Comparison of ENCODE assay signal across 9 cellular contexts in genomic region chr1:20472860-20473711, GRCh38. TPM values are rescaled to one million over a fixed set of nuclear protein-coding genes. Genes with fewer than 3 reads are reported as not detected.
DNase-seq lines count a peak whose midpoint lies in the region; ATAC-seq, FAIRE-seq and TF ChIP-seq lines count a peak whose summit lies in the region.
"Had no signal": no experiment of that assay in that cellular context is flagged by ENCODE, and none has a peak within 500 bp of the region (broad histone marks: within the 10 kb centered on the region; RNA-seq: fewer than 3 reads in every experiment).

No MANE protein-coding gene starts in this region.

- no peaks in the 10 kb centered on the region for H3K36me3 ChIP-seq in K562 (ENCODE audit: control insufficient read depth, insufficient read depth, low read length)

- no peak for TF ChIP-seq RAD21 in K562 (CRISPR knock-in tag; conservative IDR thresholded peaks at IDR 0.05 in 1 of 2, IDR thresholded peaks at IDR 0.05 in 1 of 2)

- peak; percentile 90 for ATAC-seq in K562
- ATAC-seq in stimulated activated naive B cell treated with anti-CD40 and anti-IgM and Interleukin-4, amounts not matched to agents 10 μg/mL and 1 μg/mL and 100 μg/mL, for 72 hours (replicated peaks): peak; percentile 53 to 73
- no peak for ATAC-seq in HG02870 (IDR thresholded peaks at IDR 0.05; ENCODE audit: unreplicated experiment)
- no peak for ATAC-seq in GM19463 (IDR thresholded peaks at IDR 0.05; ENCODE audit: unreplicated experiment)

- in situ Hi-C loops in K562 (cut with MboI): no loop called here

- no peak overlapping the region for H3K27ac ChIP-seq in K562 (ENCODE audit: extremely low read depth, low read depth, low read length)

- POLR2A ChIA-PET in activated CD4-positive, alpha-beta memory T cell treated with anti-CD3 and anti-CD28 coated beads for 36 hours (lab: Charles Lee): no interaction called here
- POLR2A ChIA-PET in activated CD4-positive, alpha-beta memory T cell treated with anti-CD3 and anti-CD28 coated beads, Interleukin-2, amount 10 ng/mL, durations not matched to agents 7 days and 5 days (lab: Charles Lee): no interaction called here
- POLR2A ChIA-PET in K562 (lab: Yijun Ruan, JAX): interaction anchor here (0.5 to 1.2 kb wide), 4 partner anchors 10 to 188 kb away, joined by 3 to 4 read pairs (median 4); partner anchors contain the start of gene DDOST

- H3K4me3 ChIP-seq in K562: no peak overlapping the region

- 19% methylated on average over 28 of the region's 28 CpGs for WGBS in K562 (ENCODE audit: insufficient coverage, low coverage, missing lambda C conversion rate)

- no TSS peak for BruUV-seq in K562 (replicated peaks; lab: Mats Ljungman, UMichigan)

- H3K9me3 Mint-ChIP-seq in activated CD4-positive, alpha-beta memory T cell treated with anti-CD3 and anti-CD28 coated beads for 36 hours: no peaks in the 10 kb centered on the region
- no peaks in the 10 kb centered on the region for H3K9me3 Mint-ChIP-seq in activated CD4-positive, alpha-beta memory T cell treated with anti-CD3 and anti-CD28 coated beads, Interleukin-2, amount 10 ng/mL, durations not matched to agents 7 days and 5 days
- no peaks in the 10 kb centered on the region for H3K9me3 Mint-ChIP-seq in stimulated activated naive B cell treated with anti-CD40 and anti-IgM and Interleukin-4, amounts not matched to agents 10 μg/mL and 1 μg/mL and 100 μg/mL, for 72 hours

- H2AFZ ChIP-seq in K562 (ENCODE audit: low read depth, low read length): peak overlapping the region; percentile 87

- H3K27ac Mint-ChIP-seq in activated CD4-positive, alpha-beta memory T cell treated with anti-CD3 and anti-CD28 coated beads for 36 hours: no peak overlapping the region
- H3K27ac Mint-ChIP-seq in activated CD4-positive, alpha-beta memory T cell treated with anti-CD3 and anti-CD28 coated beads, Interleukin-2, amount 10 ng/mL, durations not matched to agents 7 days and 5 days: no peak overlapping the region
- H3K27ac Mint-ChIP-seq in stimulated activated naive B cell treated with anti-CD40 and anti-IgM and Interleukin-4, amounts not matched to agents 10 μg/mL and 1 μg/mL and 100 μg/mL, for 72 hours: no peak overlapping the region

- H3K9ac ChIP-seq in K562 (ENCODE audit: insufficient read depth in 1 of 2, low read depth in 2 of 2, low read length in 2 of 2): peak overlapping the region in 1 of 2 experiments; percentile 69; a peak in 1 of 4 replicates

- no peaks in the 10 kb centered on the region for H3K4me1 Mint-ChIP-seq in activated CD4-positive, alpha-beta memory T cell treated with anti-CD3 and anti-CD28 coated beads for 36 hours (ENCODE audit: low read depth)
- no peaks in the 10 kb centered on the region for H3K4me1 Mint-ChIP-seq in activated CD4-positive, alpha-beta memory T cell treated with anti-CD3 and anti-CD28 coated beads, Interleukin-2, amount 10 ng/mL, durations not matched to agents 7 days and 5 days
- peaks cover 4 to 18% of the 10 kb centered on the region in 2 donors for H3K4me1 Mint-ChIP-seq in stimulated activated naive B cell treated with anti-CD40 and anti-IgM and Interleukin-4, amounts not matched to agents 10 μg/mL and 1 μg/mL and 100 μg/mL, for 72 hours

- no peak overlapping the region for H3K4me3 Mint-ChIP-seq in activated CD4-positive, alpha-beta memory T cell treated with anti-CD3 and anti-CD28 coated beads for 36 hours
- H3K4me3 Mint-ChIP-seq in activated CD4-positive, alpha-beta memory T cell treated with anti-CD3 and anti-CD28 coated beads, Interleukin-2, amount 10 ng/mL, durations not matched to agents 7 days and 5 days: no peak overlapping the region
- H3K4me3 Mint-ChIP-seq in stimulated activated naive B cell treated with anti-CD40 and anti-IgM and Interleukin-4, amounts not matched to agents 10 μg/mL and 1 μg/mL and 100 μg/mL, for 72 hours: peak overlapping the region; percentile 14 to 23

- peak overlapping the region; percentile 77 for H3K4me2 ChIP-seq in K562 (ENCODE audit: insufficient read depth, low read length)

- TF ChIP-seq EP300 in K562 (IDR thresholded peaks at IDR 0.05; ENCODE audit: low read length): no peak

- DNase-seq in activated CD4-positive, alpha-beta memory T cell treated with anti-CD3 and anti-CD28 coated beads for 36 hours: peak; percentile 38
- no peak for DNase-seq in activated CD4-positive, alpha-beta memory T cell treated with anti-CD3 and anti-CD28 coated beads, Interleukin-2, amount 10 ng/mL, durations not matched to agents 7 days and 5 days
- DNase-seq in K562 (ENCODE audit: extremely low read depth in 1 of 4, low spot score in 3 of 4): peak; percentile 85 to 94 (median 90)
- peak; percentile 84 for DNase-seq in islet precursor cell
- peak; percentile 26 for DNase-seq in stimulated activated naive B cell treated with anti-CD40 and anti-IgM and Interleukin-4, amounts not matched to agents 10 μg/mL and 1 μg/mL and 100 μg/mL, for 72 hours
- no peak for DNase-seq in NCI-H510A (lab: John Stamatoyannopoulos, UW)
- DNase-seq: NCI-H2081 treated with DMSO at 0.1 percent for 48 hours had no signal

- H3K9me1 ChIP-seq in K562 (ENCODE audit: control insufficient read depth, insufficient read depth, low read length): no peaks in the 10 kb centered on the region

- peaks cover 42% of the 10 kb centered on the region for H3K27me3 Mint-ChIP-seq in activated CD4-positive, alpha-beta memory T cell treated with anti-CD3 and anti-CD28 coated beads for 36 hours
- H3K27me3 Mint-ChIP-seq in activated CD4-positive, alpha-beta memory T cell treated with anti-CD3 and anti-CD28 coated beads, Interleukin-2, amount 10 ng/mL, durations not matched to agents 7 days and 5 days: peaks cover 51% of the 10 kb centered on the region
- peaks cover 72 to 86% of the 10 kb centered on the region in 2 donors for H3K27me3 Mint-ChIP-seq in stimulated activated naive B cell treated with anti-CD40 and anti-IgM and Interleukin-4, amounts not matched to agents 10 μg/mL and 1 μg/mL and 100 μg/mL, for 72 hours

- no peak for TF ChIP-seq CTCF in K562 (IDR thresholded peaks at IDR 0.05 in 2 of 3, conservative IDR thresholded peaks at IDR 0.05 in 1 of 3; ENCODE audit: insufficient read depth in 2 of 3, low read depth in 1 of 3, low read length in 3 of 3)

- H4K20me1 ChIP-seq in K562 (replicated peaks; ENCODE audit: control insufficient read depth, insufficient read depth, low read length): no peaks in the 10 kb centered on the region; the same call in 1 of the 2 replicates

- H3K9me3 ChIP-seq in K562 (replicated peaks; ENCODE audit: control insufficient read depth, insufficient read depth, low read depth, low read length): no peaks in the 10 kb centered on the region

- CTCF ChIA-PET in activated CD4-positive, alpha-beta memory T cell treated with anti-CD3 and anti-CD28 coated beads for 36 hours (lab: Charles Lee): no interaction called here
- CTCF ChIA-PET in activated CD4-positive, alpha-beta memory T cell treated with anti-CD3 and anti-CD28 coated beads, Interleukin-2, amount 10 ng/mL, durations not matched to agents 7 days and 5 days (lab: Charles Lee): no interaction called here
- CTCF ChIA-PET in K562 (lab: Yijun Ruan, JAX; ENCODE audit: low intra/inter-chr PET ratio): no interaction called here

- H3K4me1 ChIP-seq in K562 (replicated peaks in 1 of 2; ENCODE audit: control insufficient read depth in 2 of 2, insufficient read depth in 2 of 2, low read length in 2 of 2): peaks cover 5 to 14% of the 10 kb centered on the region in 2 experiments; a peak in 4 of 5 replicates

- TF ChIP-seq POLR2A in K562 (conservative IDR thresholded peaks at IDR 0.05): no peak

- peaks cover 0 to 42% of the 10 kb centered on the region in 2 experiments; a peak in 4 of 5 replicates for H3K27me3 ChIP-seq in K562 (ENCODE audit: control insufficient read depth in 2 of 2, insufficient read depth in 2 of 2, low read length in 2 of 2)

- no peaks in the 10 kb centered on the region for H3K36me3 Mint-ChIP-seq in activated CD4-positive, alpha-beta memory T cell treated with anti-CD3 and anti-CD28 coated beads for 36 hours
- no peaks in the 10 kb centered on the region for H3K36me3 Mint-ChIP-seq in activated CD4-positive, alpha-beta memory T cell treated with anti-CD3 and anti-CD28 coated beads, Interleukin-2, amount 10 ng/mL, durations not matched to agents 7 days and 5 days (ENCODE audit: low read depth)
- H3K36me3 Mint-ChIP-seq in stimulated activated naive B cell treated with anti-CD40 and anti-IgM and Interleukin-4, amounts not matched to agents 10 μg/mL and 1 μg/mL and 100 μg/mL, for 72 hours: no peaks in the 10 kb centered on the region

- H3K79me2 ChIP-seq in K562 (ENCODE audit: control insufficient read depth, insufficient read depth, low read length): no peaks in the 10 kb centered on the region

- intact Hi-C loops in activated CD4-positive, alpha-beta memory T cell treated with anti-CD3 and anti-CD28 coated beads for 36 hours (cut with micrococcal nuclease): no loop called here
- intact Hi-C loops in K562 (cut with micrococcal nuclease): no loop called here

- FAIRE-seq in K562 (lab: Jason Lieb, UNC): peak; percentile 88

RNA-seq across cellular contexts. Expression of gene CAMK2N1, which starts 12.9 kb away (rescaled TPM):
- under 1 TPM; 0.81 to 0.87 TPM for total RNA-seq in activated CD4-positive, alpha-beta memory T cell treated with anti-CD3 and anti-CD28 coated beads for 36 hours
- under 1 TPM; 0.63 to 0.88 TPM for total RNA-seq in activated CD4-positive, alpha-beta memory T cell treated with anti-CD3 and anti-CD28 coated beads, Interleukin-2, amount 10 ng/mL, durations not matched to agents 7 days and 5 days
- total RNA-seq in K562 (2011; cell fraction: chromatin; rRNA removed; ENCODE audit: low replicate concordance): 1.1 and 1.2 TPM in 2 replicates
- total RNA-seq in K562 (2011; cell fraction: nucleolus; rRNA removed): 0.17 and 1.2 TPM in 2 replicates
- 0.81 and 2.7 TPM in 2 replicates for total RNA-seq in K562 (2011; cell fraction: nucleoplasm; rRNA removed)
- total RNA-seq in K562 (2014; rRNA removed) (0.09 and 0.24 TPM in 2 replicates), K562 (2014; rRNA removed; fragmentation: Illumina TruSeq; extraction: Trizol) (0.15 and 0.22 TPM in 2 replicates), K562 (2015; rRNA removed; fragmentation: Illumina TruSeq; extraction: Trizol) (0.15 and 0.25 TPM in 2 replicates), K562 (2021) (1.4 and 2.1 TPM in 2 replicates)
- polyA plus RNA-seq in K562 (2011; rRNA removed) (0.27 and 0.47 TPM in 2 replicates), K562 (2014; fragmentation: Illumina TruSeq; extraction: Trizol) (0.74 and 1.1 TPM in 2 replicates), K562 (2014; fragmentation: Nextera tagmentation; extraction: Ambion mirVana) (under 1 TPM; 0.20 to 0.34 TPM), K562 (2014; rRNA removed) (0.45 and 0.52 TPM in 2 replicates)
- 0.27 and 0.28 TPM in 2 replicates for polyA plus RNA-seq in K562 (2011; cell fraction: cytosol; rRNA removed)
- 0.32 and 0.84 TPM in 2 replicates for polyA plus RNA-seq in K562 (2011; cell fraction: nucleus; rRNA removed)
- 1.7 and 2.2 TPM in 2 replicates for polyA plus RNA-seq in K562 (2012)
- polyA minus RNA-seq in K562 (2011; rRNA and poly(A)+ RNA removed): 0.24 and 0.32 TPM in 2 replicates
- 0.38 and 0.55 TPM in 2 replicates for polyA minus RNA-seq in K562 (2011; cell fraction: cytosol; rRNA and poly(A)+ RNA removed)
- 0.11 and 0.27 TPM in 2 replicates for polyA minus RNA-seq in K562 (2011; cell fraction: nucleus; rRNA and poly(A)+ RNA removed)

RNA-seq across cellular contexts. Expression of gene MUL1, which starts 34.9 kb away (rescaled TPM):
- 10 to 100 TPM; 16.3 to 16.7 TPM for total RNA-seq in activated CD4-positive, alpha-beta memory T cell treated with anti-CD3 and anti-CD28 coated beads for 36 hours
- total RNA-seq in activated CD4-positive, alpha-beta memory T cell treated with anti-CD3 and anti-CD28 coated beads, Interleukin-2, amount 10 ng/mL, durations not matched to agents 7 days and 5 days: 10 to 100 TPM; 21.0 to 21.8 TPM
- 13.4 and 41.5 TPM in 2 replicates for total RNA-seq in K562 (2011; cell fraction: chromatin; rRNA removed; ENCODE audit: low replicate concordance)
- total RNA-seq in K562 (2011; cell fraction: nucleolus; rRNA removed): 54.0 and 57.2 TPM in 2 replicates
- total RNA-seq in K562 (2011; cell fraction: nucleoplasm; rRNA removed): 39.6 and 40.0 TPM in 2 replicates
- total RNA-seq in K562 (2014; rRNA removed) (20.1 and 25.0 TPM in 2 replicates), K562 (2014; rRNA removed; fragmentation: Illumina TruSeq; extraction: Trizol) (12.7 and 14.5 TPM in 2 replicates), K562 (2015; rRNA removed; fragmentation: Illumina TruSeq; extraction: Trizol) (18.6 and 18.7 TPM in 2 replicates), K562 (2021) (32.9 and 34.6 TPM in 2 replicates)
- polyA plus RNA-seq in K562 (2011; rRNA removed) (19.3 and 21.6 TPM in 2 replicates), K562 (2014; fragmentation: Illumina TruSeq; extraction: Trizol) (26.2 and 26.5 TPM in 2 replicates), K562 (2014; fragmentation: Nextera tagmentation; extraction: Ambion mirVana) (10 to 100 TPM; 10.4 to 14.7 TPM), K562 (2014; rRNA removed) (22.0 and 23.7 TPM in 2 replicates)
- 22.4 and 29.8 TPM in 2 replicates for polyA plus RNA-seq in K562 (2011; cell fraction: cytosol; rRNA removed)
- polyA plus RNA-seq in K562 (2011; cell fraction: nucleus; rRNA removed): 16.2 and 16.7 TPM in 2 replicates
- 25.8 and 26.7 TPM in 2 replicates for polyA plus RNA-seq in K562 (2012)
- 14.0 and 16.3 TPM in 2 replicates for polyA minus RNA-seq in K562 (2011; rRNA and poly(A)+ RNA removed)
- polyA minus RNA-seq in K562 (2011; cell fraction: cytosol; rRNA and poly(A)+ RNA removed): 16.0 and 19.4 TPM in 2 replicates
- 10.5 and 15.2 TPM in 2 replicates for polyA minus RNA-seq in K562 (2011; cell fraction: nucleus; rRNA and poly(A)+ RNA removed)

Comparison
In these comparisons a context has a peak if more than half of its experiments do, and no peak if none do; other contexts are left out.
1. DNase-seq: peak in activated CD4-positive, alpha-beta memory T cell treated with anti-CD3 and anti-CD28 coated beads for 36 hours (single experiment), K562 (4 of 4), islet precursor cell (single experiment) and stimulated activated naive B cell treated with anti-CD40 and anti-IgM and Interleukin-4, amounts not matched to agents 10 μg/mL and 1 μg/mL and 100 μg/mL, for 72 hours (single experiment); none in activated CD4-positive, alpha-beta memory T cell treated with anti-CD3 and anti-CD28 coated beads, Interleukin-2, amount 10 ng/mL, durations not matched to agents 7 days and 5 days (single experiment) and NCI-H510A (single experiment).
2. H3K4me3 Mint-ChIP-seq: peak in stimulated activated naive B cell treated with anti-CD40 and anti-IgM and Interleukin-4, amounts not matched to agents 10 μg/mL and 1 μg/mL and 100 μg/mL, for 72 hours (2 of 2); none in activated CD4-positive, alpha-beta memory T cell treated with anti-CD3 and anti-CD28 coated beads for 36 hours (single experiment) and activated CD4-positive, alpha-beta memory T cell treated with anti-CD3 and anti-CD28 coated beads, Interleukin-2, amount 10 ng/mL, durations not matched to agents 7 days and 5 days (single experiment).
3. ATAC-seq: peak in K562 (single experiment) and stimulated activated naive B cell treated with anti-CD40 and anti-IgM and Interleukin-4, amounts not matched to agents 10 μg/mL and 1 μg/mL and 100 μg/mL, for 72 hours (2 of 2); none in HG02870 (single experiment) and GM19463 (single experiment).